Comparison of ENCODE assay signal across 27 cellular contexts in genomic region chr12:128607606-128608005, GRCh38.
"Had no signal": no experiment of that assay in that cellular context is flagged by ENCODE, and none has a peak within 500 bp of the region (broad histone marks: within the 10 kb centered on the region; RNA-seq: fewer than 3 reads in every experiment).

No MANE protein-coding gene starts in this region.

- H3K27ac ChIP-seq: ascending aorta, breast epithelium, cardiac muscle cell, colonic mucosa, epithelial cell of prostate, heart right ventricle had no signal

- H3K27me3 ChIP-seq: ascending aorta, breast epithelium, cardiac muscle cell, colonic mucosa, heart right ventricle had no signal

- H3K9me3 ChIP-seq: ascending aorta, breast epithelium, colonic mucosa, heart right ventricle had no signal

- DNase-seq: activated CD4-positive, alpha-beta memory T cell treated with anti-CD3 and anti-CD28 coated beads, Interleukin-2, amount 10 ng/mL, durations not matched to agents 7 days and 5 days; activated CD4-positive, alpha-beta T cell treated with anti-CD3 and anti-CD28 coated beads for 36 hours; activated CD4-positive, alpha-beta T cell treated with anti-CD3 and anti-CD28 coated beads, Interleukin-2, amount 10 ng/mL, durations not matched to agents 7 days and 5 days; activated CD4-positive, alpha-beta T cell treated with anti-CD3 and anti-CD28 coated beads, Interleukin-2, amount 50 U/mL, for 4 hours; activated CD4-positive, CD25-positive, alpha-beta regulatory T cell; activated CD4-positive, CD25-positive, alpha-beta regulatory T cell treated with anti-CD3 and anti-CD28 coated beads, Interleukin-2, amount 50 U/mL, for 72 hours; activated CD8-positive, alpha-beta memory T cell treated with anti-CD3 and anti-CD28 coated beads, Interleukin-2, amount 50 U/mL, for 48 hours; activated gamma-delta T cell; activated naive CD4-positive, alpha-beta T cell; activated naive CD4-positive, alpha-beta T cell treated with anti-CD3 and anti-CD28 coated beads, Interleukin-2, amount 10 ng/mL, durations not matched to agents 7 days and 5 days; activated naive CD8-positive, alpha-beta T cell treated with anti-CD3 and anti-CD28 coated beads, Interleukin-2, amount 10 ng/mL, durations not matched to agents 7 days and 5 days; activated T-cell treated with anti-CD3 and anti-CD28 coated beads for 4 hours; activated T-cell treated with anti-CD3 and anti-CD28 coated beads, Interleukin-2, amount 50 U/mL, for 24 hours; activated T-cell treated with anti-CD3 and anti-CD28 coated beads, Interleukin-2, amount 50 U/mL, for 72 hours; central memory CD4-positive, alpha-beta T cell; cerebellar nuclear complex; effector CD8-positive, alpha-beta T cell; foreskin fibroblast; heart right ventricle; T-helper 2 cell had no signal

- H3K4me1 ChIP-seq: ascending aorta, breast epithelium had no signal

- H3K36me3 ChIP-seq: ascending aorta, breast epithelium, cardiac muscle cell, colonic mucosa, heart right ventricle had no signal

- ATAC-seq: activated CD4-positive, alpha-beta T cell treated with anti-CD3 and anti-CD28 coated beads for 36 hours; activated naive CD4-positive, alpha-beta T cell treated with anti-CD3 and anti-CD28 coated beads, Interleukin-2, amount 50 U/mL, for 72 hours; activated T-cell treated with anti-CD3 and anti-CD28 coated beads, Interleukin-2, amount 50 U/mL, for 72 hours; esophagus mucosa; heart right ventricle had no signal

- H3K4me3 ChIP-seq: ascending aorta, breast epithelium, cardiac muscle cell, colonic mucosa, heart right ventricle had no signal
